In genomic region chr7:101666751-101667150, GRCh38 we compare ENCODE assay signal across 37 cellular contexts. TPM values are rescaled to one million over a fixed set of nuclear protein-coding genes. Genes with fewer than 3 reads are reported as not detected.
"Had no signal": no experiment of that assay in that cellular context is flagged by ENCODE, and none has a peak within 500 bp of the region (broad histone marks: within the 10 kb centered on the region; RNA-seq: fewer than 3 reads in every experiment).

No MANE protein-coding gene starts in this region.

- DNase-seq: activated CD4-positive, alpha-beta memory T cell treated with anti-CD3 and anti-CD28 coated beads for 36 hours; activated CD4-positive, alpha-beta T cell treated with anti-CD3 and anti-CD28 coated beads for 48 hours; activated CD8-positive, alpha-beta memory T cell treated with anti-CD3 and anti-CD28 coated beads, Interleukin-2, amount 50 U/mL, for 4 hours; activated effector memory CD4-positive, alpha-beta T cell treated with anti-CD3 and anti-CD28 coated beads, Interleukin-2, amount 50 U/mL, for 16 hours; activated naive CD4-positive, alpha-beta T cell treated with anti-CD3 and anti-CD28 coated beads for 36 hours; activated naive CD8-positive, alpha-beta T cell treated with anti-CD3 and anti-CD28 coated beads for 36 hours; activated T-cell treated with anti-CD3 and anti-CD28 coated beads, Interleukin-2, amount 50 U/mL, for 1 hour; amniotic stem cell; brain microvascular endothelial cell; dorsolateral prefrontal cortex; effector memory CD8-positive, alpha-beta T cell; erythroblast; islet precursor cell; left cardiac atrium; mammary epithelial cell; naive thymus-derived CD4-positive, alpha-beta T cell; nucleus accumbens; psoas muscle; stimulated activated CD4-positive, alpha-beta T cell treated with anti-CD3 and anti-CD28 coated beads, Interleukin-15, amount 100 ng/mL, for 24 hours; stimulated activated CD4-positive, alpha-beta T cell treated with anti-CD3 and anti-CD28 coated beads, Interleukin-2, amount 100 ng/mL, for 24 hours; stimulated activated naive B cell treated with anti-CD40 and anti-IgM and Interleukin-4, amounts not matched to agents 10 μg/mL and 1 μg/mL and 100 μg/mL, for 72 hours; T-helper 9 cell; tibial artery had no signal

- H3K4me1 Mint-ChIP-seq: activated naive CD8-positive, alpha-beta T cell treated with anti-CD3 and anti-CD28 coated beads for 36 hours; naive thymus-derived CD4-positive, alpha-beta T cell; stimulated activated naive B cell treated with anti-CD40 and anti-IgM and Interleukin-4, amounts not matched to agents 10 μg/mL and 1 μg/mL and 100 μg/mL, for 72 hours had no signal

- H3K4me3 Mint-ChIP-seq: activated CD4-positive, alpha-beta memory T cell treated with anti-CD3 and anti-CD28 coated beads for 36 hours; activated naive CD4-positive, alpha-beta T cell treated with anti-CD3 and anti-CD28 coated beads for 36 hours; activated naive CD8-positive, alpha-beta T cell treated with anti-CD3 and anti-CD28 coated beads for 36 hours; activated T-helper 1 cell treated with anti-CD3 and anti-CD28 coated beads, Interleukin-12 subunit alpha, Interleukin-12 subunit beta, Interleukin-2, Interleukin-4 antibody, amounts not matched to agents 30 ng/mL and 10 ng/mL and 1 ng/mL, durations not matched to agents 14 hours and 24 hours and 36 hours; effector memory CD8-positive, alpha-beta T cell; mesothelial cell of epicardium; naive thymus-derived CD4-positive, alpha-beta T cell; neural crest cell; stimulated activated naive B cell treated with anti-CD40 and anti-IgM and Interleukin-4, amounts not matched to agents 10 μg/mL and 1 μg/mL and 100 μg/mL, for 72 hours had no signal

- ATAC-seq: activated CD4-positive, CD25-positive, alpha-beta regulatory T cell treated with anti-CD3 and anti-CD28 coated beads, Interleukin-2, amount 50 U/mL, for 24 hours; effector memory CD8-positive, alpha-beta T cell; left cardiac atrium; naive thymus-derived CD4-positive, alpha-beta T cell; psoas muscle; stimulated activated naive B cell treated with anti-CD40 and anti-IgM and Interleukin-4, amounts not matched to agents 10 μg/mL and 1 μg/mL and 100 μg/mL, for 72 hours had no signal

- H3K9me3 Mint-ChIP-seq: effector memory CD8-positive, alpha-beta T cell had no signal

- H3K4me3 ChIP-seq: coronary artery, dorsolateral prefrontal cortex, hepatocyte, psoas muscle, suprapubic skin, tibial artery had no signal

- H3K27ac Mint-ChIP-seq: activated CD4-positive, alpha-beta memory T cell treated with anti-CD3 and anti-CD28 coated beads for 36 hours; activated naive CD4-positive, alpha-beta T cell treated with anti-CD3 and anti-CD28 coated beads for 36 hours; activated naive CD8-positive, alpha-beta T cell treated with anti-CD3 and anti-CD28 coated beads for 36 hours; activated T-helper 1 cell treated with anti-CD3 and anti-CD28 coated beads, Interleukin-12 subunit alpha, Interleukin-12 subunit beta, Interleukin-2, Interleukin-4 antibody, amounts not matched to agents 30 ng/mL and 10 ng/mL and 1 ng/mL, durations not matched to agents 14 hours and 24 hours and 36 hours; effector memory CD8-positive, alpha-beta T cell; mesothelial cell of epicardium; naive thymus-derived CD4-positive, alpha-beta T cell; stimulated activated naive B cell treated with anti-CD40 and anti-IgM and Interleukin-4, amounts not matched to agents 10 μg/mL and 1 μg/mL and 100 μg/mL, for 72 hours had no signal

- H3K36me3 Mint-ChIP-seq: activated naive CD8-positive, alpha-beta T cell treated with anti-CD3 and anti-CD28 coated beads for 36 hours had no signal

RNA-seq across cellular contexts. Expression of gene MYL10, which starts 37.7 kb away (rescaled TPM):
- total RNA-seq: activated CD4-positive, alpha-beta memory T cell treated with anti-CD3 and anti-CD28 coated beads for 36 hours; activated CD8-positive, alpha-beta memory T cell treated with anti-CD3 and anti-CD28 coated beads for 36 hours; activated naive CD4-positive, alpha-beta T cell treated with anti-CD3 and anti-CD28 coated beads for 36 hours; activated naive CD8-positive, alpha-beta T cell treated with anti-CD3 and anti-CD28 coated beads for 36 hours; activated T-helper 1 cell treated with anti-CD3 and anti-CD28 coated beads, Interleukin-12 subunit alpha, Interleukin-12 subunit beta, Interleukin-2, Interleukin-4 antibody, amounts not matched to agents 30 ng/mL and 10 ng/mL and 1 ng/mL, durations not matched to agents 14 hours and 24 hours and 36 hours; cardiac septum; cerebellum; dorsolateral prefrontal cortex; frontal cortex; left cardiac atrium; liver; mammary epithelial cell; mesothelial cell of epicardium; naive thymus-derived CD4-positive, alpha-beta T cell; neural crest cell; psoas muscle; suprapubic skin; T-helper 1 cell treated with Interleukin-12 subunit alpha and Interleukin-12 subunit beta and Interleukin-4 antibody, amounts not matched to agents 30 ng/mL and 1 ng/mL, for 36 hours; ureter had no signal
